Comparison of ENCODE assay signal across 21 cellular contexts in genomic region chr1:222028694-222029093, GRCh38.
DNase-seq lines count a peak whose midpoint lies in the region; ATAC-seq and TF ChIP-seq lines count a peak whose summit lies in the region.
"Had no signal": no experiment of that assay in that cellular context is flagged by ENCODE, and none has a peak within 500 bp of the region (broad histone marks: within the 10 kb centered on the region; RNA-seq: fewer than 3 reads in every experiment).

No MANE protein-coding gene starts in this region.

- CTCF ChIA-PET in GM10248 (lab: Yijun Ruan, JAX), result interaction anchor here (1.6 to 2.0 kb wide), 2 partner anchors 13 kb away, joined by 5 to 8 read pairs; no protein-coding TSS in a partner anchor

- H3K4me1 Mint-ChIP-seq in endodermal cell, result peaks cover 13% of the 10 kb centered on the region
- H3K4me1 Mint-ChIP-seq: B cell had no signal

- TF ChIP-seq CTCF in endodermal cell (conservative IDR thresholded peaks at IDR 0.05) (no peak), right lobe of liver (IDR thresholded peaks at IDR 0.05) (no peak), GM10248 (IDR thresholded peaks at IDR 0.05; ENCODE audit: control extremely low read depth, extremely low read depth, low read depth, missing control alignments) (no peak)

- no peaks in the 10 kb centered on the region for H3K9me3 Mint-ChIP-seq in endodermal cell
- H3K9me3 Mint-ChIP-seq: CD4-positive, alpha-beta T cell; CD8-positive, alpha-beta T cell had no signal

- H3K36me3 Mint-ChIP-seq in endodermal cell (ENCODE audit: low read depth), result no peaks in the 10 kb centered on the region
- H3K36me3 Mint-ChIP-seq: CD8-positive, alpha-beta T cell had no signal

- H3K27me3 ChIP-seq in endodermal cell (ENCODE audit: control insufficient read depth, insufficient read depth, low read length, poor library complexity, severe bottlenecking) (no peaks in the 10 kb centered on the region), right lobe of liver (no peaks in the 10 kb centered on the region)
- H3K27me3 ChIP-seq: BLaER1 treated with 17β-estradiol and CSF1 and Interleukin-3, amounts not matched to agents 10 nM and 100 nM had no signal

- intact Hi-C loops in right lobe of liver (cut with DNase I), result no loop called here

- H3K9me3 ChIP-seq in endodermal cell (ENCODE audit: control insufficient read depth, low read length) (peaks cover 8% of the 10 kb centered on the region), right lobe of liver (no peaks in the 10 kb centered on the region)
- H3K9me3 ChIP-seq: A549; BLaER1 treated with 17β-estradiol and CSF1 and Interleukin-3, amounts not matched to agents 10 nM and 100 nM; Caco-2 had no signal

- H3K36me3 ChIP-seq in endodermal cell (ENCODE audit: control insufficient read depth, insufficient read depth, low read length) (no peaks in the 10 kb centered on the region), right lobe of liver (no peaks in the 10 kb centered on the region)
- H3K36me3 ChIP-seq: BLaER1 treated with 17β-estradiol and CSF1 and Interleukin-3, amounts not matched to agents 10 nM and 100 nM had no signal

- H3K27ac ChIP-seq in endodermal cell (ENCODE audit: low read depth, low read length) (peak overlapping the region; percentile 39), right lobe of liver (peak overlapping the region in 2 of 3 donors; percentile 34 to 73)
- H3K27ac ChIP-seq: 22Rv1; A549; BLaER1 treated with 17β-estradiol and CSF1 and Interleukin-3, amounts not matched to agents 10 nM and 100 nM; C4-2B had no signal

- no peak overlapping the region for H3K4me3 ChIP-seq in endodermal cell (ENCODE audit: low read length)
- H3K4me3 ChIP-seq in right lobe of liver, result no peak overlapping the region
- H3K4me3 ChIP-seq: A549; BLaER1 treated with 17β-estradiol and CSF1 and Interleukin-3, amounts not matched to agents 10 nM and 100 nM; GM12878 had no signal

- no peak for TF ChIP-seq POLR2A in right lobe of liver (IDR thresholded peaks at IDR 0.05)

- peak; percentile 72 to 83 (median 78) for ATAC-seq in right lobe of liver
- ATAC-seq: A549; CD8-positive, alpha-beta T cell; GM12878 had no signal

- WGBS in endodermal cell (ENCODE audit: insufficient coverage in 1 of 2, insufficient read length in 1 of 2), 2 experiments, result 88 to 95% methylated on average over 2 of the region's 2 CpGs
- WGBS in right lobe of liver (ENCODE audit: insufficient coverage, low coverage, low lambda C conversion rate, missing lambda C conversion rate), result 30% methylated on average over 2 of the region's 2 CpGs

- DNase-seq in DMS53 (lab: John Stamatoyannopoulos, UW) (peak; percentile 11), DMS53 treated with DMSO at 0.1 percent for 48 hours (lab: John Stamatoyannopoulos, UW; ENCODE audit: unreplicated experiment) (no peak), NCI-H69 (lab: John Stamatoyannopoulos, UW) (peak; percentile 43), endodermal cell (no peak), right lobe of liver (peak; percentile 28 to 65 (median 61)), GM10248 (ENCODE audit: extremely low spot score) (no peak)
- DNase-seq in activated effector memory CD4-positive, alpha-beta T cell treated with Interleukin-2 at 50 U/mL for 16 hours, result no peak
- DNase-seq in activated CD8-positive, alpha-beta memory T cell treated with anti-CD3 and anti-CD28 coated beads, Interleukin-2, amount 50 U/mL, for 4 hours, result no peak
- DNase-seq: AML-193; Caco-2; Calu3; CD4-positive, alpha-beta T cell; CD8-positive, alpha-beta T cell; DMS79 treated with DMSO at 0.1 percent for 48 hours; GF-D8 had no signal

- peak overlapping the region; percentile 9 for H3K9ac ChIP-seq in endodermal cell (ENCODE audit: extremely low read depth, low read length, poor library complexity, severe bottlenecking)
- H3K9ac ChIP-seq: BLaER1 treated with 17β-estradiol and CSF1 and Interleukin-3, amounts not matched to agents 10 nM and 100 nM had no signal

- H3K4me1 ChIP-seq in endodermal cell (ENCODE audit: control insufficient read depth, insufficient read depth, low read length) (peaks cover 8% of the 10 kb centered on the region), right lobe of liver (peaks cover 0 to 38% (median 8%) of the 10 kb centered on the region in 4 donors)
- H3K4me1 ChIP-seq: A549; BLaER1 treated with 17β-estradiol and CSF1 and Interleukin-3, amounts not matched to agents 10 nM and 100 nM; Caco-2 had no signal

- no peak overlapping the region for H3K4me3 Mint-ChIP-seq in endodermal cell
- H3K4me3 Mint-ChIP-seq: B cell; CD4-positive, alpha-beta T cell; CD8-positive, alpha-beta T cell had no signal

- no peak overlapping the region for H3K27ac Mint-ChIP-seq in endodermal cell
- H3K27ac Mint-ChIP-seq: B cell; CD4-positive, alpha-beta T cell; CD8-positive, alpha-beta T cell had no signal

- peaks cover 8% of the 10 kb centered on the region for H3K27me3 Mint-ChIP-seq in endodermal cell (ENCODE audit: insufficient read depth)
- H3K27me3 Mint-ChIP-seq: B cell; CD4-positive, alpha-beta T cell had no signal

- POLR2A ChIA-PET in GM10248 (lab: Yijun Ruan, JAX), result no interaction called here

Comparison
In these comparisons a context has a peak if more than half of its experiments do, and no peak if none do; other contexts are left out.
1. DNase-seq: peak in DMS53 (single experiment), NCI-H69 (single experiment) and right lobe of liver (3 of 3); none in DMS53 treated with DMSO at 0.1 percent for 48 hours (single experiment), endodermal cell (single experiment), activated effector memory CD4-positive, alpha-beta T cell treated with Interleukin-2 at 50 U/mL for 16 hours (single experiment), activated CD8-positive, alpha-beta memory T cell treated with anti-CD3 and anti-CD28 coated beads, Interleukin-2, amount 50 U/mL, for 4 hours (single experiment) and GM10248 (single experiment).